Comparison of ENCODE assay signal across 1 cellular context in the genomic region with DNA sequence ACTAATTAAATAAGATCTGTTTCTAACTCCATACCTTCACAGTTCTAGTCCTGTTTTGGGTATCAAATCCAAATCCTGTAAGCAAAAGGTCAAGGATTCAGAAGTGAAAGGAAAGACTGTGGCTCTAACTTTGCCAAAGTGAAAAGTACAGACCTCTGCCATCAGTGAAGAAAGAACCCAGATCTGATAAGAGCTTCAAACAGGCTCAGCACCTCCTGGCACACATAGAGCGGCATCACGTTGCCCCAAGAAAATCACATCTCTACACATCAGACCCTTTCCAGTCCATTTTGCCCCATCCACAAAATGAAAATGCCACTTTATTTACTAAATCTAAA.
TF ChIP-seq lines count a peak whose summit lies in the region.

No MANE protein-coding gene starts in this region.

TF ChIP-seq in A549, 52 proteins besides CTCF, POLR2A, EP300 and RAD21 (continued from another document):
- no peak for TF ChIP-seq FOSL2 (IDR thresholded peaks at IDR 0.05)
- TF ChIP-seq FOSL2 (CRISPR knock-in tag; IDR thresholded peaks at IDR 0.05), result no peak
